In genomic region chr3:144931590-144931989, GRCh38 we compare ENCODE assay signal across 27 cellular contexts.
"Had no signal": no experiment of that assay in that cellular context is flagged by ENCODE, and none has a peak within 500 bp of the region (broad histone marks: within the 10 kb centered on the region; RNA-seq: fewer than 3 reads in every experiment).

No MANE protein-coding gene starts in this region.

- H3K4me1 Mint-ChIP-seq: stimulated activated effector memory CD8-positive, alpha-beta T cell treated with anti-CD3 and anti-CD28 coated beads, Interleukin-12 subunit alpha, Interleukin-12 subunit beta, amount 100 ng/mL, for 72 hours; stimulated activated memory B cell treated with anti-CD40 and anti-IgM and Interleukin-4, amounts not matched to agents 10 μg/mL and 1 μg/mL and 100 μg/mL, for 72 hours; stimulated activated naive B cell treated with anti-CD40 and anti-IgM and Interleukin-4, amounts not matched to agents 10 μg/mL and 1 μg/mL and 100 μg/mL, for 72 hours; stimulated activated naive CD8-positive, alpha-beta T cell treated with anti-CD3 and anti-CD28 coated beads, Interleukin-15, amount 100 ng/mL, for 72 hours had no signal

- H3K36me3 ChIP-seq: stomach, suprapubic skin, thoracic aorta, thyroid gland, tibial nerve, transverse colon, upper lobe of left lung, upper lobe of right lung, uterus, vagina had no signal

- ATAC-seq: stimulated activated effector memory CD8-positive, alpha-beta T cell treated with anti-CD3 and anti-CD28 coated beads, Interleukin-12 subunit alpha, Interleukin-12 subunit beta, amount 100 ng/mL, for 72 hours; stimulated activated memory B cell treated with anti-CD40 and anti-IgM and Interleukin-4, amounts not matched to agents 10 μg/mL and 1 μg/mL and 100 μg/mL, for 72 hours; stimulated activated naive B cell treated with anti-CD40 and anti-IgM and Interleukin-4, amounts not matched to agents 10 μg/mL and 1 μg/mL and 100 μg/mL, for 72 hours; stimulated activated naive CD8-positive, alpha-beta T cell treated with anti-CD3 and anti-CD28 coated beads, Interleukin-15, amount 100 ng/mL, for 72 hours; stimulated activated naive CD8-positive, alpha-beta T cell treated with anti-CD3 and anti-CD28 coated beads, Interleukin-15, Interleukin-2, amounts not matched to agents 100 U/mL and 50 U/mL, for 24 hours; upper lobe of right lung had no signal

- H3K27ac ChIP-seq: stomach, suprapubic skin, testis, thoracic aorta, thyroid gland, tibial nerve, transverse colon, upper lobe of left lung, upper lobe of right lung, uterus, vagina had no signal

- H3K27me3 ChIP-seq: stomach, suprapubic skin, testis, thyroid gland, tibial nerve, transverse colon, upper lobe of left lung, upper lobe of right lung, uterus, vagina had no signal

- H3K27ac Mint-ChIP-seq: stimulated activated effector memory CD8-positive, alpha-beta T cell treated with anti-CD3 and anti-CD28 coated beads, Interleukin-12 subunit alpha, Interleukin-12 subunit beta, amount 100 ng/mL, for 72 hours; stimulated activated memory B cell treated with anti-CD40 and anti-IgM and Interleukin-4, amounts not matched to agents 10 μg/mL and 1 μg/mL and 100 μg/mL, for 72 hours; stimulated activated naive B cell treated with anti-CD40 and anti-IgM and Interleukin-4, amounts not matched to agents 10 μg/mL and 1 μg/mL and 100 μg/mL, for 72 hours; stimulated activated naive CD8-positive, alpha-beta T cell treated with anti-CD3 and anti-CD28 coated beads, Interleukin-15, amount 100 ng/mL, for 72 hours; stimulated activated naive CD8-positive, alpha-beta T cell treated with anti-CD3 and anti-CD28 coated beads, Interleukin-15, Interleukin-2, amounts not matched to agents 100 ng/mL and 50 ng/mL, for 24 hours; type B pancreatic cell had no signal

- H3K36me3 Mint-ChIP-seq: stimulated activated effector memory CD8-positive, alpha-beta T cell treated with anti-CD3 and anti-CD28 coated beads, Interleukin-12 subunit alpha, Interleukin-12 subunit beta, amount 100 ng/mL, for 72 hours; stimulated activated memory B cell treated with anti-CD40 and anti-IgM and Interleukin-4, amounts not matched to agents 10 μg/mL and 1 μg/mL and 100 μg/mL, for 72 hours; stimulated activated naive B cell treated with anti-CD40 and anti-IgM and Interleukin-4, amounts not matched to agents 10 μg/mL and 1 μg/mL and 100 μg/mL, for 72 hours; type B pancreatic cell had no signal

- H3K27me3 Mint-ChIP-seq: stimulated activated memory B cell treated with anti-CD40 and anti-IgM and Interleukin-4, amounts not matched to agents 10 μg/mL and 1 μg/mL and 100 μg/mL, for 72 hours; stimulated activated naive B cell treated with anti-CD40 and anti-IgM and Interleukin-4, amounts not matched to agents 10 μg/mL and 1 μg/mL and 100 μg/mL, for 72 hours; stimulated activated naive CD8-positive, alpha-beta T cell treated with anti-CD3 and anti-CD28 coated beads, Interleukin-15, amount 100 ng/mL, for 72 hours; stimulated activated naive CD8-positive, alpha-beta T cell treated with anti-CD3 and anti-CD28 coated beads, Interleukin-15, Interleukin-2, amounts not matched to agents 100 ng/mL and 50 ng/mL, for 24 hours; type B pancreatic cell had no signal

- H3K4me3 ChIP-seq: stomach, suprapubic skin, testis, thoracic aorta, thyroid gland, tibial nerve, transverse colon, upper lobe of left lung, upper lobe of right lung, uterus, vagina had no signal

- DNase-seq: stimulated activated CD4-positive, alpha-beta T cell treated with anti-CD3 and anti-CD28 coated beads, Interleukin-2, amount 100 ng/mL, for 48 hours; stimulated activated CD4-positive, alpha-beta T cell treated with anti-CD3 and anti-CD28 coated beads, Interleukin-4, amount 100 ng/mL, for 1 hour; stimulated activated CD4-positive, alpha-beta T cell treated with anti-CD3 and anti-CD28 coated beads, Interleukin-4, amount 100 ng/mL, for 24 hours; stimulated activated CD4-positive, alpha-beta T cell treated with anti-CD3 and anti-CD28 coated beads, Interleukin-4, amount 100 ng/mL, for 4 hours; stimulated activated CD8-positive, alpha-beta memory T cell treated with anti-CD3 and anti-CD28 coated beads, Interleukin-4, amount 100 ng/mL, for 48 hours; stimulated activated naive B cell treated with anti-CD40 and anti-IgM and Interleukin-4, amounts not matched to agents 10 μg/mL and 1 μg/mL and 100 μg/mL, for 72 hours; stimulated activated naive CD4-positive, alpha-beta T cell; stimulated activated naive CD4-positive, alpha-beta T cell treated with Interleukin-2 at 50 U/mL for 16 hours; stimulated activated naive CD8-positive, alpha-beta T cell treated with anti-CD3 and anti-CD28 coated beads, Interleukin-15, amount 100 ng/mL, for 72 hours; stimulated activated naive CD8-positive, alpha-beta T cell treated with anti-CD3 and anti-CD28 coated beads, Interleukin-15, Interleukin-2, amounts not matched to agents 100 U/mL and 50 U/mL, for 24 hours; stomach; substantia nigra; testis; thyroid gland; transverse colon; trophoblast cell; upper lobe of left lung; upper lobe of right lung; uterus had no signal

- H3K4me3 Mint-ChIP-seq: stimulated activated effector memory CD8-positive, alpha-beta T cell treated with anti-CD3 and anti-CD28 coated beads, Interleukin-12 subunit alpha, Interleukin-12 subunit beta, amount 100 ng/mL, for 72 hours; stimulated activated memory B cell treated with anti-CD40 and anti-IgM and Interleukin-4, amounts not matched to agents 10 μg/mL and 1 μg/mL and 100 μg/mL, for 72 hours; stimulated activated naive B cell treated with anti-CD40 and anti-IgM and Interleukin-4, amounts not matched to agents 10 μg/mL and 1 μg/mL and 100 μg/mL, for 72 hours; stimulated activated naive CD8-positive, alpha-beta T cell treated with anti-CD3 and anti-CD28 coated beads, Interleukin-15, amount 100 ng/mL, for 72 hours; stimulated activated naive CD8-positive, alpha-beta T cell treated with anti-CD3 and anti-CD28 coated beads, Interleukin-15, Interleukin-2, amounts not matched to agents 100 ng/mL and 50 ng/mL, for 24 hours; type B pancreatic cell had no signal

- H3K9me3 ChIP-seq: suprapubic skin, testis, thoracic aorta, thyroid gland, upper lobe of left lung, uterus, vagina had no signal

- H3K4me1 ChIP-seq: stomach, suprapubic skin, testis, thyroid gland, tibial nerve, transverse colon, upper lobe of left lung, upper lobe of right lung, uterus, vagina had no signal
